11 cellular contexts compared by ENCODE assay signal in genomic region chr20:53678990-53679596, GRCh38.
DNase-seq lines count a peak whose midpoint lies in the region; ATAC-seq and TF ChIP-seq lines count a peak whose summit lies in the region.
"Had no signal": no experiment of that assay in that cellular context is flagged by ENCODE, and none has a peak within 500 bp of the region (broad histone marks: within the 10 kb centered on the region; RNA-seq: fewer than 3 reads in every experiment).

No MANE protein-coding gene starts in this region.

- peak in 1 of 2 experiments; percentile 14 for DNase-seq in HL-60 (ENCODE audit: low read depth in 1 of 2, low spot score in 1 of 2)
- DNase-seq in cardiac fibroblast (ENCODE audit: low read depth in 2 of 2): peak; percentile 37 to 44
- DNase-seq in RKO (ENCODE audit: low spot score): no peak
- DNase-seq in NCI-H2107 (lab: John Stamatoyannopoulos, UW): no peak
- DNase-seq in left lung: no peak
- DNase-seq in foreskin keratinocyte: no peak
- DNase-seq: activated T-cell treated with anti-CD3 and anti-CD28 coated beads for 4 hours, DMS53, KG1 had no signal

- peak overlapping the region; percentile 48 to 87 (median 78); a peak in 20 of 22 replicates for H3K27ac ChIP-seq in BLaER1 treated with 17β-estradiol and CSF1 and Interleukin-3, amounts not matched to agents 10 nM and 100 nM
- H3K27ac ChIP-seq in HL-60 (replicated peaks): peak overlapping the region; percentile 79
- peak overlapping the region; percentile 51 for H3K27ac ChIP-seq in muscle layer of duodenum (ENCODE audit: low read length)
- peak overlapping the region in 1 of 2 donors; percentile 55 for H3K27ac ChIP-seq in left lung
- no peak overlapping the region for H3K27ac ChIP-seq in foreskin keratinocyte

- intact Hi-C loops in left lung (cut with DNase I): no loop called here

- no peaks in the 10 kb centered on the region for H3K27me3 ChIP-seq in BLaER1 treated with 17β-estradiol and CSF1 and Interleukin-3, amounts not matched to agents 10 nM and 100 nM
- H3K27me3 ChIP-seq in HL-60 (ENCODE audit: insufficient read depth, poor library complexity, severe bottlenecking) (no peaks in the 10 kb centered on the region), muscle layer of duodenum (ENCODE audit: low read depth, low read length) (no peaks in the 10 kb centered on the region), left lung (no peaks in the 10 kb centered on the region), foreskin keratinocyte (no peaks in the 10 kb centered on the region)

- H3K9me3 ChIP-seq in BLaER1 treated with 17β-estradiol and CSF1 and Interleukin-3, amounts not matched to agents 10 nM and 100 nM (replicated peaks in 1 of 11): no peaks in the 10 kb centered on the region
- H3K9me3 ChIP-seq in muscle layer of duodenum (ENCODE audit: control insufficient read depth in 1 of 2, low read length in 2 of 2): no peaks in the 10 kb centered on the region
- no peaks in the 10 kb centered on the region for H3K9me3 ChIP-seq in left lung

- TF ChIP-seq CTCF in HL-60 (IDR thresholded peaks at IDR 0.05; ENCODE audit: insufficient read depth, low read length) (no peak), cardiac fibroblast (IDR thresholded peaks at IDR 0.05; ENCODE audit: low read depth, low read length) (no peak), left lung (IDR thresholded peaks at IDR 0.05) (no peak), foreskin keratinocyte (conservative IDR thresholded peaks at IDR 0.05) (no peak)

- ATAC-seq in left lung: no peak
- ATAC-seq in foreskin keratinocyte: no peak

- H4K20me1 ChIP-seq in BLaER1 treated with 17β-estradiol and CSF1 and Interleukin-3, amounts not matched to agents 10 nM and 100 nM: no peaks in the 10 kb centered on the region

- H3K4me3 ChIP-seq in BLaER1 treated with 17β-estradiol and CSF1 and Interleukin-3, amounts not matched to agents 10 nM and 100 nM: no peak overlapping the region
- H3K4me3 ChIP-seq in HL-60 (replicated peaks; ENCODE audit: insufficient read depth, low read length) (no peak overlapping the region), cardiac fibroblast (replicated peaks in 1 of 2; ENCODE audit: low read depth in 2 of 2, low read length in 2 of 2) (no peak overlapping the region), muscle layer of duodenum (ENCODE audit: low read depth in 1 of 2, low read length in 2 of 2) (no peak overlapping the region), left lung (no peak overlapping the region)

- H3K36me3 ChIP-seq in BLaER1 treated with 17β-estradiol and CSF1 and Interleukin-3, amounts not matched to agents 10 nM and 100 nM: no peaks in the 10 kb centered on the region
- H3K36me3 ChIP-seq in muscle layer of duodenum (ENCODE audit: control insufficient read depth in 1 of 2, insufficient read depth in 2 of 2, low read length in 2 of 2) (no peaks in the 10 kb centered on the region), left lung (no peaks in the 10 kb centered on the region)

- peak overlapping the region; percentile 61 to 91 (median 74); a peak in 21 of 22 replicates for H3K4me2 ChIP-seq in BLaER1 treated with 17β-estradiol and CSF1 and Interleukin-3, amounts not matched to agents 10 nM and 100 nM

- H3K9ac ChIP-seq in BLaER1 treated with 17β-estradiol and CSF1 and Interleukin-3, amounts not matched to agents 10 nM and 100 nM: peak overlapping the region in 8 of 11 experiments; percentile 13 to 71 (median 53); a peak in 11 of 22 replicates

- H3K4me1 ChIP-seq in BLaER1 treated with 17β-estradiol and CSF1 and Interleukin-3, amounts not matched to agents 10 nM and 100 nM: peaks cover 32 to 57% (median 46%) of the 10 kb centered on the region in 10 experiments
- H3K4me1 ChIP-seq in muscle layer of duodenum (ENCODE audit: control insufficient read depth in 1 of 2, insufficient read depth in 2 of 2, low read length in 2 of 2): peaks cover 8 to 15% of the 10 kb centered on the region in 2 donors
- H3K4me1 ChIP-seq in left lung: peaks cover 0 to 21% of the 10 kb centered on the region in 2 donors
- no peaks in the 10 kb centered on the region for H3K4me1 ChIP-seq in foreskin keratinocyte

Comparison
In these comparisons a context has a peak if more than half of its experiments do, and no peak if none do; other contexts are left out.
1. DNase-seq: peak in cardiac fibroblast (2 of 2); none in RKO (single experiment), NCI-H2107 (single experiment), left lung (0 of 2) and foreskin keratinocyte (0 of 2).